Comparison of ENCODE assay signal across 1 cellular context in the genomic region with DNA sequence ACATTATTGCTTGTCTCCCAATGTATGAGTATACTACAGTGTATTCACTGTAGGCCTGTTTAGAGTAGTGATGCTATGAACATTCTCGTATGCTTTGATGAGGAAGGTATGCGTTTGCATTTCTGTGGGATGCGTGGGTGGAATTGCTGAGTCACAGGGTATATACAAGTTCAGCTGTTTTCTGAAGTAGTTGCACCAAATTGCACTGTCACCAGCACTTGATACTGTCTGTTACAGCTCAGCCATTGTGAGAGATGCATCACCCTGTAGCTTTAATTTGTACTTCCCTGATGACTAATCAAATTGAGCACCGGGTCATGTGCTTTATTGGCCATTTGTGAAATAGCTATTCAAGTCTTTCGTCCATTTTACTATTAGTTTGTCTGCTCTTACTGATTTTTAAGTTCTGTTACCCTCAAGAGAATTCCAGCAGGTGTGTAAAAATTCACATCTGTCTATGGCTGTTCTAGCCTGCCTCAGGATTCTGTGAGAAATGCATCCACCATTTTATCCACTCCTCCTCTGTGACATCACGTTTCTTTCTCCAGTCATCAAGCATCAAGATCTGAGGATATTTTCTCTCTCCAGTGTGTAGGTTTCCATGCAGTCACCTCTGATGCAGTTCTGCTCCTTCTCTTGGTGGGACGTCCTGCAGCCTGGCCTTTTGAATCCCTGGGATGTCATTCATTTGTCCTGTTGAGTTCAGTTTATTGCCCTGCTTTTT.
A peak's percentile ranks its signal among the peaks of the same experiment; 100 is the strongest.
TF ChIP-seq lines count a peak whose summit lies in the region.

No MANE protein-coding gene starts in this region.

TF ChIP-seq in H1, 55 proteins besides CTCF, POLR2A, EP300 and RAD21 (continued from another document):
- TF ChIP-seq TCF12 (IDR thresholded peaks at IDR 0.05; ENCODE audit: low read depth, low read length) (no peak), EGR1 (IDR thresholded peaks at IDR 0.05; ENCODE audit: borderline replicate concordance, low read depth, low read length) (peak; percentile 81; the same call in 1 of the 2 replicates), BACH1 (IDR thresholded peaks at IDR 0.05; ENCODE audit: low read length) (peak; percentile 98), MAFK (IDR thresholded peaks at IDR 0.05; ENCODE audit: low read depth, low read length) (peak; percentile 88), ZNF274 (IDR thresholded peaks at IDR 0.05; ENCODE audit: borderline replicate concordance, extremely low read depth, low read length) (no peak)
